14 cellular contexts compared by ENCODE assay signal in genomic region chr10:71433983-71434744, GRCh38. TPM values are rescaled to one million over a fixed set of nuclear protein-coding genes. Genes with fewer than 3 reads are reported as not detected.
A peak's percentile ranks its signal among the peaks of the same experiment; 100 is the strongest.
DNase-seq lines count a peak whose midpoint lies in the region; ATAC-seq and TF ChIP-seq lines count a peak whose summit lies in the region.
"Had no signal": no experiment of that assay in that cellular context is flagged by ENCODE, and none has a peak within 500 bp of the region (broad histone marks: within the 10 kb centered on the region; RNA-seq: fewer than 3 reads in every experiment).

No MANE protein-coding gene starts in this region.

- H3K4me1 ChIP-seq in tibial artery: no peaks in the 10 kb centered on the region

- peak; percentile 33 for DNase-seq in activated CD4-positive, alpha-beta T cell treated with anti-CD3 and anti-CD28 coated beads for 36 hours
- DNase-seq in activated CD4-positive, alpha-beta T cell treated with anti-CD3 and anti-CD28 coated beads, Interleukin-2, amount 10 ng/mL, durations not matched to agents 24 days and 14 days: no peak
- peak; percentile 31 for DNase-seq in activated CD8-positive, alpha-beta T cell treated with anti-CD3 and anti-CD28 coated beads, Interleukin-2, amount 10 ng/mL, durations not matched to agents 7 days and 5 days
- peak; percentile 8 for DNase-seq in iPS-NIHi7 (ENCODE audit: extremely low spot score)
- peak; percentile 6 to 10 for DNase-seq in stimulated activated CD8-positive, alpha-beta memory T cell treated with anti-CD3 and anti-CD28 coated beads, Interleukin-7, amount 100 ng/mL, for 48 hours (ENCODE audit: extremely low read depth in 1 of 2, low read depth in 1 of 2)
- DNase-seq in tibial artery: no peak
- DNase-seq in GM19238 (ENCODE audit: insufficient read length, low spot score): no peak
- no peak for DNase-seq in HPDE6-E6E7 (ENCODE audit: extremely low spot score)
- DNase-seq: CD4-positive, CD25-positive, alpha-beta regulatory T cell; GM23248; NCI-H1436; NCI-H2227 treated with DMSO at 0.1 percent for 48 hours; nephron progenitor cell had no signal

- peak; percentile 61 for ATAC-seq in activated CD4-positive, alpha-beta T cell treated with anti-CD3 and anti-CD28 coated beads for 36 hours
- peak; percentile 49 for ATAC-seq in activated CD8-positive, alpha-beta T cell treated with anti-CD3 and anti-CD28 coated beads, Interleukin-2, amount 10 ng/mL, durations not matched to agents 7 days and 5 days

- intact Hi-C loops in activated CD4-positive, alpha-beta T cell treated with anti-CD3 and anti-CD28 coated beads for 36 hours (cut with DNase I, micrococcal nuclease): no loop called here
- intact Hi-C loops in activated CD4-positive, alpha-beta T cell treated with anti-CD3 and anti-CD28 coated beads, Interleukin-2, amount 10 ng/mL, durations not matched to agents 24 days and 14 days (cut with micrococcal nuclease): no loop called here
- intact Hi-C loops in tibial artery (cut with DNase I; ENCODE audit: low total_unique reads): no loop called here

- no peaks in the 10 kb centered on the region for H3K36me3 ChIP-seq in tibial artery

- H3K36me3 Mint-ChIP-seq in activated CD4-positive, alpha-beta T cell treated with anti-CD3 and anti-CD28 coated beads for 36 hours (ENCODE audit: low read depth): no peaks in the 10 kb centered on the region
- no peaks in the 10 kb centered on the region for H3K36me3 Mint-ChIP-seq in activated CD4-positive, alpha-beta T cell treated with anti-CD3 and anti-CD28 coated beads, Interleukin-2, amount 10 ng/mL, durations not matched to agents 24 days and 14 days (ENCODE audit: low read depth)
- H3K36me3 Mint-ChIP-seq in activated CD8-positive, alpha-beta T cell treated with anti-CD3 and anti-CD28 coated beads, Interleukin-2, amount 10 ng/mL, durations not matched to agents 7 days and 5 days (ENCODE audit: low read depth): no peaks in the 10 kb centered on the region
- H3K36me3 Mint-ChIP-seq: CD4-positive, CD25-positive, alpha-beta regulatory T cell had no signal

- POLR2A ChIA-PET in activated CD4-positive, alpha-beta T cell treated with anti-CD3 and anti-CD28 coated beads for 36 hours (lab: Charles Lee): no interaction called here
- POLR2A ChIA-PET in activated CD8-positive, alpha-beta T cell treated with anti-CD3 and anti-CD28 coated beads, Interleukin-2, amount 10 ng/mL, durations not matched to agents 7 days and 5 days (lab: Charles Lee): no interaction called here

- H3K9me3 ChIP-seq in tibial artery: no peaks in the 10 kb centered on the region

- CTCF ChIA-PET in activated CD4-positive, alpha-beta T cell treated with anti-CD3 and anti-CD28 coated beads for 36 hours (lab: Charles Lee): interaction anchor here (0.6 to 1.6 kb wide), 3 partner anchors 38 to 306 kb away, joined by 3 to 5 read pairs (median 3); partner anchors contain the start of gene CDH23
- CTCF ChIA-PET in activated CD8-positive, alpha-beta T cell treated with anti-CD3 and anti-CD28 coated beads, Interleukin-2, amount 10 ng/mL, durations not matched to agents 7 days and 5 days (lab: Charles Lee): interaction anchor here (0.9 kb wide), 1 partner anchor 21 kb away, joined by 3 read pairs; no protein-coding TSS in a partner anchor

- H3K4me3 ChIP-seq in tibial artery: no peak overlapping the region
- H3K4me3 ChIP-seq: GM23248 had no signal

- H3K4me3 Mint-ChIP-seq in activated CD4-positive, alpha-beta T cell treated with anti-CD3 and anti-CD28 coated beads for 36 hours: no peak overlapping the region
- H3K4me3 Mint-ChIP-seq in activated CD4-positive, alpha-beta T cell treated with anti-CD3 and anti-CD28 coated beads, Interleukin-2, amount 10 ng/mL, durations not matched to agents 24 days and 14 days: no peak overlapping the region
- no peak overlapping the region for H3K4me3 Mint-ChIP-seq in activated CD8-positive, alpha-beta T cell treated with anti-CD3 and anti-CD28 coated beads, Interleukin-2, amount 10 ng/mL, durations not matched to agents 7 days and 5 days
- H3K4me3 Mint-ChIP-seq: CD4-positive, CD25-positive, alpha-beta regulatory T cell; nephron progenitor cell had no signal

- no peak overlapping the region for H3K27ac Mint-ChIP-seq in activated CD4-positive, alpha-beta T cell treated with anti-CD3 and anti-CD28 coated beads for 36 hours
- no peak overlapping the region for H3K27ac Mint-ChIP-seq in activated CD4-positive, alpha-beta T cell treated with anti-CD3 and anti-CD28 coated beads, Interleukin-2, amount 10 ng/mL, durations not matched to agents 24 days and 14 days
- H3K27ac Mint-ChIP-seq in activated CD8-positive, alpha-beta T cell treated with anti-CD3 and anti-CD28 coated beads, Interleukin-2, amount 10 ng/mL, durations not matched to agents 7 days and 5 days: no peak overlapping the region
- H3K27ac Mint-ChIP-seq: CD4-positive, CD25-positive, alpha-beta regulatory T cell; nephron progenitor cell had no signal

- H3K4me1 Mint-ChIP-seq in activated CD4-positive, alpha-beta T cell treated with anti-CD3 and anti-CD28 coated beads for 36 hours: no peaks in the 10 kb centered on the region
- H3K4me1 Mint-ChIP-seq in activated CD4-positive, alpha-beta T cell treated with anti-CD3 and anti-CD28 coated beads, Interleukin-2, amount 10 ng/mL, durations not matched to agents 24 days and 14 days: no peaks in the 10 kb centered on the region
- H3K4me1 Mint-ChIP-seq in activated CD8-positive, alpha-beta T cell treated with anti-CD3 and anti-CD28 coated beads, Interleukin-2, amount 10 ng/mL, durations not matched to agents 7 days and 5 days (ENCODE audit: low read depth): peaks cover 3% of the 10 kb centered on the region

- no peaks in the 10 kb centered on the region for H3K9me3 Mint-ChIP-seq in activated CD4-positive, alpha-beta T cell treated with anti-CD3 and anti-CD28 coated beads for 36 hours (ENCODE audit: low read depth)
- no peaks in the 10 kb centered on the region for H3K9me3 Mint-ChIP-seq in activated CD4-positive, alpha-beta T cell treated with anti-CD3 and anti-CD28 coated beads, Interleukin-2, amount 10 ng/mL, durations not matched to agents 24 days and 14 days
- H3K9me3 Mint-ChIP-seq in activated CD8-positive, alpha-beta T cell treated with anti-CD3 and anti-CD28 coated beads, Interleukin-2, amount 10 ng/mL, durations not matched to agents 7 days and 5 days (ENCODE audit: insufficient read depth): no peaks in the 10 kb centered on the region
- H3K9me3 Mint-ChIP-seq: nephron progenitor cell had no signal

- TF ChIP-seq CTCF in tibial artery (IDR thresholded peaks at IDR 0.05): no peak

- H3K27me3 ChIP-seq in tibial artery: peaks cover 0 to 4% of the 10 kb centered on the region in 2 donors

- H3K27ac ChIP-seq in tibial artery: no peak overlapping the region
- H3K27ac ChIP-seq: GM23248 had no signal

- H3K27me3 Mint-ChIP-seq in activated CD4-positive, alpha-beta T cell treated with anti-CD3 and anti-CD28 coated beads for 36 hours: peaks cover 9% of the 10 kb centered on the region
- peaks cover 4% of the 10 kb centered on the region for H3K27me3 Mint-ChIP-seq in activated CD4-positive, alpha-beta T cell treated with anti-CD3 and anti-CD28 coated beads, Interleukin-2, amount 10 ng/mL, durations not matched to agents 24 days and 14 days
- H3K27me3 Mint-ChIP-seq in activated CD8-positive, alpha-beta T cell treated with anti-CD3 and anti-CD28 coated beads, Interleukin-2, amount 10 ng/mL, durations not matched to agents 7 days and 5 days (ENCODE audit: low read depth): no peaks in the 10 kb centered on the region

RNA-seq across cellular contexts. Expression of gene CDH23, which starts 37.4 kb away (rescaled TPM):
- total RNA-seq in activated CD4-positive, alpha-beta T cell treated with anti-CD3 and anti-CD28 coated beads for 36 hours: 1 to 10 TPM; 1.5 to 1.6 TPM
- total RNA-seq in activated CD4-positive, alpha-beta T cell treated with anti-CD3 and anti-CD28 coated beads, Interleukin-2, amount 10 ng/mL, durations not matched to agents 24 days and 14 days: 0.92 and 1.3 TPM in 2 replicates
- 1 to 10 TPM; 4.7 to 4.9 TPM for total RNA-seq in activated CD8-positive, alpha-beta T cell treated with anti-CD3 and anti-CD28 coated beads, Interleukin-2, amount 10 ng/mL, durations not matched to agents 7 days and 5 days
- total RNA-seq: GM23248, lung microvascular endothelial cell had no signal

Comparison
In these comparisons a context has a peak if more than half of its experiments do, and no peak if none do; other contexts are left out.
1. DNase-seq: peak in activated CD4-positive, alpha-beta T cell treated with anti-CD3 and anti-CD28 coated beads for 36 hours (single experiment), activated CD8-positive, alpha-beta T cell treated with anti-CD3 and anti-CD28 coated beads, Interleukin-2, amount 10 ng/mL, durations not matched to agents 7 days and 5 days (single experiment), iPS-NIHi7 (single experiment) and stimulated activated CD8-positive, alpha-beta memory T cell treated with anti-CD3 and anti-CD28 coated beads, Interleukin-7, amount 100 ng/mL, for 48 hours (2 of 2); none in activated CD4-positive, alpha-beta T cell treated with anti-CD3 and anti-CD28 coated beads, Interleukin-2, amount 10 ng/mL, durations not matched to agents 24 days and 14 days (single experiment), tibial artery (0 of 2), GM19238 (single experiment) and HPDE6-E6E7 (single experiment).